In genomic region chr13:98308525-98308911, GRCh38 we compare ENCODE assay signal across 1 cellular context.
TF ChIP-seq lines count a peak whose summit lies in the region.

No MANE protein-coding gene starts in this region.

TF ChIP-seq in H1, 55 proteins besides CTCF, POLR2A, EP300 and RAD21 (continued from another document):
- TF ChIP-seq ZNF274 (IDR thresholded peaks at IDR 0.05; ENCODE audit: borderline replicate concordance, extremely low read depth, low read length) (no peak), HDAC2 (IDR thresholded peaks at IDR 0.05; ENCODE audit: borderline replicate concordance in 1 of 2, low read depth in 2 of 2, low read length in 2 of 2) (no peak), ATF2 (IDR thresholded peaks at IDR 0.05; ENCODE audit: low read length) (no peak), SAP30 (IDR thresholded peaks at IDR 0.05; ENCODE audit: insufficient read depth, insufficient replicate concordance, low read length) (no peak), POU5F1 (IDR thresholded peaks at IDR 0.05; ENCODE audit: low read depth, low read length) (no peak), SIRT6 (IDR thresholded peaks at IDR 0.05; ENCODE audit: low read length) (no peak), TAF1 (IDR thresholded peaks at IDR 0.05; ENCODE audit: low read depth, low read length) (no peak), KDM1A (IDR thresholded peaks at IDR 0.05; ENCODE audit: borderline replicate concordance, low read length) (no peak), SIN3A (conservative IDR thresholded peaks at IDR 0.05 in 1 of 2, IDR thresholded peaks at IDR 0.05 in 1 of 2; ENCODE audit: low read depth in 1 of 2, low read length in 2 of 2) (no peak), NRF1 (IDR thresholded peaks at IDR 0.05; ENCODE audit: low read depth, low read length) (no peak)
